8 cellular contexts compared by ENCODE assay signal in the genomic region with DNA sequence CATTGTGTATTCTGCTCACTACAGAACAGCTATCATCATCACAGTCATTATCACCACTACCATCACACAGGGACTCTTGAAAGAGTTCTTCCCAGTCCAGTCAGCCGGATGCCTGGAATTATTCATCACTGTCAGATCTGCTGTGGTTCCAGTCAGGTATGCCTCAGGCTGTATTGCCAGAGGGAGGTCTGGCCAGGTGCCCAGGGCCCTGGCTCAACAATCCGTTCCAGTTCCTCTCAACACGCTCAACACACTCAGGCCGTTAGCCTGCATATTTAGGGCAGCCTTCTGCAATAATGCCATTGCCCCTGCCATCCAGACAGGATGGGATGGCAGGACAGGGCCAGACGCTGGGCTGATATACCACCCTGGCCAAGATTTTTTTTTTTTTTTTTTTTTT. TPM values are rescaled to one million over a fixed set of nuclear protein-coding genes. Genes with fewer than 3 reads are reported as not detected.
DNase-seq lines count a peak whose midpoint lies in the region; ATAC-seq and TF ChIP-seq lines count a peak whose summit lies in the region.

No MANE protein-coding gene starts in this region.

- peaks cover 87% of the 10 kb centered on the region for H3K36me3 ChIP-seq in SJSA1
- peaks cover 34% of the 10 kb centered on the region for H3K36me3 ChIP-seq in cardiac muscle cell

- H3K27me3 ChIP-seq in SJSA1 (replicated peaks) (no peaks in the 10 kb centered on the region), cardiac muscle cell (no peaks in the 10 kb centered on the region)

- no peak for ATAC-seq in GM21737 (IDR thresholded peaks at IDR 0.05; ENCODE audit: unreplicated experiment)
- ATAC-seq in GM18519 (IDR thresholded peaks at IDR 0.05; ENCODE audit: low FRiP score, unreplicated experiment): no peak

- H3K9me3 ChIP-seq in SJSA1 (replicated peaks): no peaks in the 10 kb centered on the region
- no peaks in the 10 kb centered on the region for H3K9me3 ChIP-seq in cardiac muscle cell (ENCODE audit: low read depth)

- CTCF ChIA-PET in GM10248 (lab: Yijun Ruan, JAX): no interaction called here

- no peak overlapping the region for H3K4me3 ChIP-seq in SJSA1
- H3K4me3 ChIP-seq in cardiac muscle cell: no peak overlapping the region

- POLR2A ChIA-PET in GM10248 (lab: Yijun Ruan, JAX): no interaction called here

- DNase-seq in HT-29 (ENCODE audit: low spot score): peak; percentile 62
- peak; percentile 64 to 77 for DNase-seq in SJSA1 (ENCODE audit: low read depth in 1 of 2, low spot score in 2 of 2)
- DNase-seq in cardiac muscle cell (ENCODE audit: low read depth in 1 of 2, low spot score in 1 of 2): peak; percentile 55 to 90
- peak; percentile 45 for DNase-seq in superior temporal gyrus (ENCODE audit: extremely low spot score)
- no peak for DNase-seq in GM10248 (ENCODE audit: extremely low spot score)
- DNase-seq in stimulated activated CD4-positive, alpha-beta T cell treated with anti-CD3 and anti-CD28 coated beads, Interleukin-4, amount 100 ng/mL, for 4 hours: no peak

- H3K27ac ChIP-seq in SJSA1 (no peak overlapping the region), cardiac muscle cell (peak overlapping the region; percentile 65)

- TF ChIP-seq CTCF in cardiac muscle cell (IDR thresholded peaks at IDR 0.05; ENCODE audit: low read depth, low read length): no peak
- TF ChIP-seq CTCF in GM10248 (IDR thresholded peaks at IDR 0.05; ENCODE audit: control extremely low read depth, extremely low read depth, low read depth, missing control alignments): no peak

- H3K4me1 ChIP-seq in SJSA1 (replicated peaks): peaks cover 19% of the 10 kb centered on the region
- peaks cover 30% of the 10 kb centered on the region for H3K4me1 ChIP-seq in cardiac muscle cell (ENCODE audit: low read depth)

RNA-seq across cellular contexts. Expression of gene RASL10A, which starts 28.6 kb away (rescaled TPM):
- 0.99 and 2.1 TPM in 2 replicates for total RNA-seq in HT-29 (2014; rRNA removed; shearing (Covaris generic))
- not detected in 2 replicates for total RNA-seq in SJSA1 (2014; rRNA removed; shearing (Covaris generic))
- total RNA-seq in cardiac muscle cell: 3.6 and 4.1 TPM in 2 replicates
- 1.2 and 3.5 TPM in 2 replicates for polyA plus RNA-seq in cardiac muscle cell

RNA-seq across cellular contexts. Expression of gene GAS2L1, which starts 37.7 kb away (rescaled TPM):
- 23.7 and 25.2 TPM in 2 replicates for total RNA-seq in HT-29 (2014; rRNA removed; shearing (Covaris generic))
- 10.4 and 12.5 TPM in 2 replicates for total RNA-seq in SJSA1 (2014; rRNA removed; shearing (Covaris generic))
- total RNA-seq in cardiac muscle cell: 14.3 and 17.3 TPM in 2 replicates
- 21.0 and 25.0 TPM in 2 replicates for polyA plus RNA-seq in cardiac muscle cell

RNA-seq across cellular contexts. Expression of gene AP1B1, which starts 44.2 kb away (rescaled TPM):
- 166 and 176 TPM in 2 replicates for total RNA-seq in HT-29 (2014; rRNA removed; shearing (Covaris generic))
- total RNA-seq in SJSA1 (2014; rRNA removed; shearing (Covaris generic)): 48.3 and 70.2 TPM in 2 replicates
- 68.2 and 80.7 TPM in 2 replicates for total RNA-seq in cardiac muscle cell
- 55.1 and 67.4 TPM in 2 replicates for polyA plus RNA-seq in cardiac muscle cell

Comparison
In these comparisons a context has a peak if more than half of its experiments do, and no peak if none do; other contexts are left out.
1. DNase-seq: peak in HT-29 (single experiment), SJSA1 (2 of 2), cardiac muscle cell (2 of 2) and superior temporal gyrus (single experiment); none in GM10248 (single experiment) and stimulated activated CD4-positive, alpha-beta T cell treated with anti-CD3 and anti-CD28 coated beads, Interleukin-4, amount 100 ng/mL, for 4 hours (0 of 2).